Comparison of ENCODE assay signal across 34 cellular contexts in genomic region chr1:78554840-78555239, GRCh38.
"Had no signal": no experiment of that assay in that cellular context is flagged by ENCODE, and none has a peak within 500 bp of the region (broad histone marks: within the 10 kb centered on the region; RNA-seq: fewer than 3 reads in every experiment).

No MANE protein-coding gene starts in this region.

- DNase-seq: Karpas-422, Kasumi-1, MG63, MM.1S, MV-4-11, NCI-H1048, NCI-H1092, NCI-H1092 treated with DMSO at 0.1 percent for 48 hours, NCI-H1105, NCI-H1105 treated with DMSO at 0.1 percent for 48 hours, NCI-H1417, NCI-H1417 treated with DMSO at 0.1 percent for 48 hours, NCI-H1436, NCI-H1436 treated with DMSO at 0.1 percent for 48 hours, NCI-H146, NCI-H1694, NCI-H1694 treated with DMSO at 0.1 percent for 48 hours, NCI-H187, NCI-H187 treated with DMSO at 0.1 percent for 48 hours, NCI-H1930, NCI-H2029, NCI-H2029 treated with DMSO at 0.1 percent for 48 hours, NCI-H2081, NCI-H2081 treated with DMSO at 0.1 percent for 48 hours, NCI-H2107, NCI-H2171, NCI-H2171 treated with DMSO at 0.1 percent for 48 hours, NCI-H2227 treated with DMSO at 0.1 percent for 48 hours, NCI-H226, NCI-H345, NCI-H446, NCI-H446 treated with DMSO at 0.1 percent for 48 hours, NCI-H510A had no signal

- H3K27me3 ChIP-seq: MG63 had no signal

- H3K4me2 ChIP-seq: KMS-11 had no signal

- H3K9ac ChIP-seq: KMS-11 had no signal

- H3K27ac ChIP-seq: KMS-11 had no signal

- H3K36me3 ChIP-seq: MG63 had no signal

- H3K4me3 ChIP-seq: MG63 had no signal
